17 cellular contexts compared by ENCODE assay signal in genomic region chr10:69467928-69468770, GRCh38. TPM values are rescaled to one million over a fixed set of nuclear protein-coding genes. Genes with fewer than 3 reads are reported as not detected.
DNase-seq lines count a peak whose midpoint lies in the region; ATAC-seq and TF ChIP-seq lines count a peak whose summit lies in the region.
"Had no signal": no experiment of that assay in that cellular context is flagged by ENCODE, and none has a peak within 500 bp of the region (broad histone marks: within the 10 kb centered on the region; RNA-seq: fewer than 3 reads in every experiment).

No MANE protein-coding gene starts in this region.

- POLR2A ChIA-PET in CD8-positive, alpha-beta memory T cell (lab: Charles Lee), result no interaction called here

- no peaks in the 10 kb centered on the region for H3K36me3 ChIP-seq in CD8-positive, alpha-beta memory T cell (ENCODE audit: insufficient read depth, low read length)
- H3K36me3 ChIP-seq in SJCRH30 (no peaks in the 10 kb centered on the region), heart right ventricle (no peaks in the 10 kb centered on the region), skeletal muscle tissue (ENCODE audit: control insufficient read depth in 3 of 3, insufficient read depth in 3 of 3, low read length in 3 of 3) (no peaks in the 10 kb centered on the region)

- CTCF ChIA-PET in CD8-positive, alpha-beta memory T cell (lab: Charles Lee), result interaction anchor here (1.0 kb wide), 1 partner anchor 24 kb away, joined by 3 read pairs; no protein-coding TSS in a partner anchor

- peak; percentile 5 to 76 (median 56) for ATAC-seq in heart right ventricle
- ATAC-seq in HG03571 (IDR thresholded peaks at IDR 0.05; ENCODE audit: unreplicated experiment), result no peak
- ATAC-seq: esophagus mucosa had no signal

- H3K36me3 Mint-ChIP-seq in CD8-positive, alpha-beta memory T cell, result no peaks in the 10 kb centered on the region
- H3K36me3 Mint-ChIP-seq: activated naive CD8-positive, alpha-beta T cell treated with anti-CD3 and anti-CD28 coated beads for 36 hours; memory B cell had no signal

- no peak overlapping the region for H3K4me3 Mint-ChIP-seq in CD8-positive, alpha-beta memory T cell
- H3K4me3 Mint-ChIP-seq: activated naive CD8-positive, alpha-beta T cell treated with anti-CD3 and anti-CD28 coated beads for 36 hours; memory B cell had no signal

- peaks cover 15 to 38% (median 28%) of the 10 kb centered on the region in 3 donors for H3K4me1 Mint-ChIP-seq in CD8-positive, alpha-beta memory T cell

- no peak for DNase-seq in CD8-positive, alpha-beta memory T cell
- DNase-seq in SJCRH30 (no peak), heart right ventricle (peak in 1 of 2 donors; percentile 48), globus pallidus (ENCODE audit: low spot score) (no peak), hippocampal formation (lab: John Stamatoyannopoulos, UW) (no peak), AG08395 (ENCODE audit: low spot score) (no peak)
- DNase-seq: activated naive CD8-positive, alpha-beta T cell treated with anti-CD3 and anti-CD28 coated beads for 36 hours; cerebellar nuclear complex; Kasumi-1; NCI-H187 treated with DMSO at 0.1 percent for 48 hours; NCI-H69; SIG-M5; stimulated activated CD4-positive, alpha-beta T cell treated with anti-CD3 and anti-CD28 coated beads, Interleukin-15, amount 100 ng/mL, for 24 hours had no signal

- intact Hi-C loops in heart right ventricle (cut with DNase I), result no loop called here

- H3K27me3 Mint-ChIP-seq in CD8-positive, alpha-beta memory T cell, result peaks cover 1 to 13% of the 10 kb centered on the region in 2 donors
- H3K27me3 Mint-ChIP-seq: activated naive CD8-positive, alpha-beta T cell treated with anti-CD3 and anti-CD28 coated beads for 36 hours had no signal

- no peaks in the 10 kb centered on the region for H3K27me3 ChIP-seq in CD8-positive, alpha-beta memory T cell (ENCODE audit: insufficient read depth, low read length, poor library complexity, severe bottlenecking)
- H3K27me3 ChIP-seq in SJCRH30 (no peaks in the 10 kb centered on the region), heart right ventricle (no peaks in the 10 kb centered on the region), skeletal muscle tissue (ENCODE audit: control insufficient read depth in 3 of 3, insufficient read depth in 3 of 3, low read length in 3 of 3) (no peaks in the 10 kb centered on the region)

- H3K27ac ChIP-seq in CD8-positive, alpha-beta memory T cell (ENCODE audit: low read depth, low read length), result no peak overlapping the region
- H3K27ac ChIP-seq in SJCRH30 (peak overlapping the region; percentile 70), heart right ventricle (peak overlapping the region in 9 of 10 donors; percentile 58 to 93 (median 83)), skeletal muscle tissue (ENCODE audit: low read depth, low read length) (peak overlapping the region; percentile 68)

- H3K9ac ChIP-seq in skeletal muscle tissue (ENCODE audit: low read depth in 1 of 3, low read length in 3 of 3), result peak overlapping the region in 1 of 3 donors; percentile 33

- H3K9me3 Mint-ChIP-seq in CD8-positive, alpha-beta memory T cell, result no peaks in the 10 kb centered on the region
- H3K9me3 Mint-ChIP-seq: activated naive CD8-positive, alpha-beta T cell treated with anti-CD3 and anti-CD28 coated beads for 36 hours; memory B cell had no signal

- H3K9me3 ChIP-seq in CD8-positive, alpha-beta memory T cell (ENCODE audit: low read length), result no peaks in the 10 kb centered on the region
- H3K9me3 ChIP-seq in SJCRH30 (replicated peaks) (no peaks in the 10 kb centered on the region), heart right ventricle (no peaks in the 10 kb centered on the region), skeletal muscle tissue (ENCODE audit: control insufficient read depth in 3 of 3, low read length in 3 of 3) (no peaks in the 10 kb centered on the region)

- peaks cover 10% of the 10 kb centered on the region for H3K4me1 ChIP-seq in CD8-positive, alpha-beta memory T cell (ENCODE audit: insufficient read depth, low read length)
- H3K4me1 ChIP-seq in SJCRH30 (peaks cover 51% of the 10 kb centered on the region), heart right ventricle (peaks cover 6 to 89% (median 58%) of the 10 kb centered on the region in 9 donors), skeletal muscle tissue (ENCODE audit: control insufficient read depth in 3 of 3, insufficient read depth in 3 of 3, low read length in 3 of 3) (peaks cover 64 to 78% (median 65%) of the 10 kb centered on the region in 3 donors)

- H3K4me3 ChIP-seq in CD8-positive, alpha-beta memory T cell (ENCODE audit: low read length), result no peak overlapping the region
- H3K4me3 ChIP-seq in SJCRH30 (no peak overlapping the region), heart right ventricle (peak overlapping the region in 1 of 10 donors; percentile 22), skeletal muscle tissue (ENCODE audit: low read length in 3 of 3) (no peak overlapping the region)

- WGBS in heart right ventricle, 2 donors, result 45 to 56% methylated on average over 13 of the region's 13 CpGs

- no peak for TF ChIP-seq CTCF in heart right ventricle (IDR thresholded peaks at IDR 0.05)

- peak overlapping the region in 6 of 8 donors; percentile 14 to 73 (median 49) for H3K27ac Mint-ChIP-seq in CD8-positive, alpha-beta memory T cell
- H3K27ac Mint-ChIP-seq: activated naive CD8-positive, alpha-beta T cell treated with anti-CD3 and anti-CD28 coated beads for 36 hours; memory B cell had no signal

RNA-seq across cellular contexts. Expression of gene TSPAN15, which starts 16.9 kb away (rescaled TPM):
- 1 to 10 TPM; 1.4 to 2.4 TPM for total RNA-seq in CD8-positive, alpha-beta memory T cell
- polyA plus RNA-seq in CD8-positive, alpha-beta memory T cell, result 20.2 TPM
- 12.2 and 13.5 TPM in 2 replicates for total RNA-seq in SJCRH30 (2014; rRNA removed; shearing (Covaris generic))
- total RNA-seq in heart right ventricle (10 to 100 TPM in 5 of 10 donors, 1 to 10 TPM in 5; 5.0 to 16.5 (median 9.4) TPM), skeletal muscle tissue (72.0 TPM)
- polyA plus RNA-seq in heart right ventricle, result 10 to 100 TPM; 15.4 to 18.2 TPM

RNA-seq across cellular contexts. Expression of gene TACR2, which starts 51.4 kb away (rescaled TPM):
- total RNA-seq in CD8-positive, alpha-beta memory T cell, result not detected
- polyA plus RNA-seq in CD8-positive, alpha-beta memory T cell, result not detected
- 0.04 TPM in 1 of 2 replicates, not detected in the other for total RNA-seq in SJCRH30 (2014; rRNA removed; shearing (Covaris generic))
- total RNA-seq in heart right ventricle, result under 1 TPM in 8 of 10 donors, not detected in 2; 0.15 to 0.93 (median 0.25) TPM
- under 1 TPM in 1 of 2 donors, not detected in 1; 0.13 TPM for polyA plus RNA-seq in heart right ventricle
- total RNA-seq in skeletal muscle tissue, result not detected
- total RNA-seq: activated naive CD8-positive, alpha-beta T cell treated with anti-CD3 and anti-CD28 coated beads for 36 hours had no signal
